16 cellular contexts compared by ENCODE assay signal in genomic region chr12:114064497-114064896, GRCh38.
"Had no signal": no experiment of that assay in that cellular context is flagged by ENCODE, and none has a peak within 500 bp of the region (broad histone marks: within the 10 kb centered on the region; RNA-seq: fewer than 3 reads in every experiment).

No MANE protein-coding gene starts in this region.

- H3K27me3 ChIP-seq: foreskin keratinocyte, transverse colon had no signal

- H3K4me1 Mint-ChIP-seq: naive B cell had no signal

- H3K36me3 ChIP-seq: stomach, thoracic aorta, transverse colon had no signal

- DNase-seq: effector memory CD8-positive, alpha-beta T cell; erythroblast; foreskin keratinocyte; left colon; left ventricle myocardium superior; mesenchymal stem cell; naive B cell; right cardiac atrium; small intestine; stimulated activated CD4-positive, alpha-beta T cell treated with anti-CD3 and anti-CD28 coated beads, Interleukin-12 subunit alpha, Interleukin-12 subunit beta, amount 100 ng/mL, for 4 hours; stimulated activated naive CD4-positive, alpha-beta T cell; stomach; substantia nigra; transverse colon had no signal

- H3K4me3 Mint-ChIP-seq: effector memory CD8-positive, alpha-beta T cell had no signal

- H3K4me1 ChIP-seq: foreskin keratinocyte, stomach, transverse colon had no signal

- H3K4me3 ChIP-seq: lung, stomach, thoracic aorta, transverse colon had no signal

- ATAC-seq: effector memory CD8-positive, alpha-beta T cell; foreskin keratinocyte; left colon; left ventricle myocardium superior; right cardiac atrium had no signal

- H3K9me3 ChIP-seq: thoracic aorta, transverse colon had no signal

- H3K27ac Mint-ChIP-seq: effector memory CD8-positive, alpha-beta T cell had no signal

- H3K27ac ChIP-seq: foreskin keratinocyte, stomach, thoracic aorta, transverse colon had no signal
